In the genomic region with DNA sequence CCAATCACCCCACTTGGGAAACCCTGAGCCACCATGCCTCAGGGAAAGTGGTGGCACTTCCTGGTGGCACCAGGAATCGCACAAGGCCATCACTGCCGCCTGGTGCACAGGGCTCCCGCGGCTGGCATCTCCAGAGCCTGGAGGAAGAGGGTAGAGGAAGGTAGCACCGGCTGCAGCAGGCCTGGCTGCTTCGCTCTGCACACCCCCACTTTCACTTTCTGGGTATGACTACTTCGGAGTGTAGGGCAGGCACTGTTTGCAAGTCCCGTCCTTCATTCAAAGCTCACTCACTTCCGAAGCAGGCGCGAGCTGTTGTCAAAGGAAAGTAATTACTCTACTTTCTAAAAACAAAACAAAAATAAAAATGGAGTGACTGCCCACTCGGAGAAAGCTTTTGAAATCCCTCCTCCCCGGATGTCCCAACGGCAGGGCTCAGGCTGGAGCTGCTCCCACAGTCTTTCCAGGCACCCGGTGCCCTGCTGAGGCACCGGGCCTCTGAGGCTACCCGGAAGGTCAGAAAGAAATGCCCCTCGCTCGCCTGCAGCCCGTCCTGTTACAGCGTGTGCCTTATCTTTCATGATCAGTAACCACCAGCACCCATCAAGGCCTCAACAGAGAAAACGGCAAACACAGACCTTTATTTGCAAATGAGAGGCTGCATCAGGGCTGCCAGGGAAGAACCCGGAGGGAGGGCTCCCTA, we compare ENCODE assay signal across 1 cellular context.
A peak's percentile ranks its signal among the peaks of the same experiment; 100 is the strongest.
TF ChIP-seq lines count a peak whose summit lies in the region.

No MANE protein-coding gene starts in this region.

TF ChIP-seq in endothelial cell of umbilical vein, 7 proteins besides CTCF, POLR2A, EP300 and RAD21:
- TF ChIP-seq GATA2 (IDR thresholded peaks at IDR 0.05; ENCODE audit: insufficient read depth, insufficient read length, low read depth, low read length) = peak; percentile 82
- TF ChIP-seq MYC (IDR thresholded peaks at IDR 0.05; ENCODE audit: low read depth, low read length) = no peak
